Comparison of ENCODE assay signal across 2 cellular contexts in the genomic region with DNA sequence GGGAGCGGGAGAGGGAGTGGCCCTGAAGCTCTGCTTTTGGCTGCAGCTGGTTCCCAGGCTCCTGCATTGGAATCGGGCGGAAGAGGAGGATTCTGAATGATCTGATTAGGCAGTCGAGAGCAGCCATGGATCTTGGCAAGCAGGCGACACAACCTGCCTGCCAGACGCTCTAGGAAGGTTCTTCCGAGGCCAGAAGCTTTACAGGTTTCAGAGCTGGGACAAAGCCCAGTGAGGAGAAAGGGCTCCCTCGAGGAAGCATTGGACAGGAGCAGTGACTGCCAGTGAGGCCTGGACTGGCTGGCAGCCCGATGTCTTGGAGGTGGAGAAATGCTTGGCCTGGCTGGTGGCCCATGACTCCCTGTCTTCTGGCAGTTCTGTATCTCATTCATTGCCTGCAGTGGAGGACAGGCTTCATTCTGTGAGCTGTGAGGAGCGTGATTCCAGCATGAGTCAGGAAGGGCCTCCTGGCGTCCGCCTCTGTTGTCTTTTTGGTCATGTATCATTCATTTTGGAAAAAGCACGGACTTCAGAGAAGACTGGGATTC.
TF ChIP-seq lines count a peak whose summit lies in the region.

No MANE protein-coding gene starts in this region.

TF ChIP-seq in SK-N-SH treated with all-trans-retinoic acid at 6 μM for 48 hours, 23 proteins besides CTCF, POLR2A, EP300 and RAD21 (continued from another document):
- TF ChIP-seq, protein P1, sequence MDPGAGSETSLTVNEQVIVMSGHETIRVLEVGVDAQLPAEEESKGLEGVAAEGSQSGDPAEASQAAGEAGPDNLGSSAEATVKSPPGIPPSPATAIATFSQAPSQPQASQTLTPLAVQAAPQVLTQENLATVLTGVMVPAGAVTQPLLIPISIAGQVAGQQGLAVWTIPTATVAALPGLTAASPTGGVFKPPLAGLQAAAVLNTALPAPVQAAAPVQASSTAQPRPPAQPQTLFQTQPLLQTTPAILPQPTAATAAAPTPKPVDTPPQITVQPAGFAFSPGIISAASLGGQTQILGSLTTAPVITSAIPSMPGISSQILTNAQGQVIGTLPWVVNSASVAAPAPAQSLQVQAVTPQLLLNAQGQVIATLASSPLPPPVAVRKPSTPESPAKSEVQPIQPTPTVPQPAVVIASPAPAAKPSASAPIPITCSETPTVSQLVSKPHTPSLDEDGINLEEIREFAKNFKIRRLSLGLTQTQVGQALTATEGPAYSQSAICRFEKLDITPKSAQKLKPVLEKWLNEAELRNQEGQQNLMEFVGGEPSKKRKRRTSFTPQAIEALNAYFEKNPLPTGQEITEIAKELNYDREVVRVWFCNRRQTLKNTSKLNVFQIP (CRISPR knock-in tag; IDR thresholded peaks at IDR 0.05; ENCODE audit: borderline replicate concordance, low read depth), result peak; percentile 80; the same call in 1 of the 2 replicates
- TF ChIP-seq ZC3H10 (CRISPR knock-in tag; IDR thresholded peaks at IDR 0.05) (no peak), TOX (CRISPR knock-in tag; IDR thresholded peaks at IDR 0.05; ENCODE audit: borderline replicate concordance) (no peak), TCF4 (CRISPR knock-in tag; IDR thresholded peaks at IDR 0.05; ENCODE audit: borderline replicate concordance) (peak; percentile 83; the same call in 1 of the 2 replicates), ZFP3 (CRISPR knock-in tag; IDR thresholded peaks at IDR 0.05) (0 out of 2 replicates have a peak, but pooled peaks have one; percentile 39), ZNF70 (CRISPR knock-in tag; IDR thresholded peaks at IDR 0.05) (no peak), SNAI2 (CRISPR knock-in tag; IDR thresholded peaks at IDR 0.05) (no peak), ESRRG (CRISPR knock-in tag; IDR thresholded peaks at IDR 0.05) (no peak)
- TF ChIP-seq, protein P2, sequence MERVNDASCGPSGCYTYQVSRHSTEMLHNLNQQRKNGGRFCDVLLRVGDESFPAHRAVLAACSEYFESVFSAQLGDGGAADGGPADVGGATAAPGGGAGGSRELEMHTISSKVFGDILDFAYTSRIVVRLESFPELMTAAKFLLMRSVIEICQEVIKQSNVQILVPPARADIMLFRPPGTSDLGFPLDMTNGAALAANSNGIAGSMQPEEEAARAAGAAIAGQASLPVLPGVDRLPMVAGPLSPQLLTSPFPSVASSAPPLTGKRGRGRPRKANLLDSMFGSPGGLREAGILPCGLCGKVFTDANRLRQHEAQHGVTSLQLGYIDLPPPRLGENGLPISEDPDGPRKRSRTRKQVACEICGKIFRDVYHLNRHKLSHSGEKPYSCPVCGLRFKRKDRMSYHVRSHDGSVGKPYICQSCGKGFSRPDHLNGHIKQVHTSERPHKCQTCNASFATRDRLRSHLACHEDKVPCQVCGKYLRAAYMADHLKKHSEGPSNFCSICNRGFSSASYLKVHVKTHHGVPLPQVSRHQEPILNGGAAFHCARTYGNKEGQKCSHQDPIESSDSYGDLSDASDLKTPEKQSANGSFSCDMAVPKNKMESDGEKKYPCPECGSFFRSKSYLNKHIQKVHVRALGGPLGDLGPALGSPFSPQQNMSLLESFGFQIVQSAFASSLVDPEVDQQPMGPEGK (CRISPR knock-in tag; IDR thresholded peaks at IDR 0.05; ENCODE audit: borderline replicate concordance), result no peak
- TF ChIP-seq, protein P3, sequence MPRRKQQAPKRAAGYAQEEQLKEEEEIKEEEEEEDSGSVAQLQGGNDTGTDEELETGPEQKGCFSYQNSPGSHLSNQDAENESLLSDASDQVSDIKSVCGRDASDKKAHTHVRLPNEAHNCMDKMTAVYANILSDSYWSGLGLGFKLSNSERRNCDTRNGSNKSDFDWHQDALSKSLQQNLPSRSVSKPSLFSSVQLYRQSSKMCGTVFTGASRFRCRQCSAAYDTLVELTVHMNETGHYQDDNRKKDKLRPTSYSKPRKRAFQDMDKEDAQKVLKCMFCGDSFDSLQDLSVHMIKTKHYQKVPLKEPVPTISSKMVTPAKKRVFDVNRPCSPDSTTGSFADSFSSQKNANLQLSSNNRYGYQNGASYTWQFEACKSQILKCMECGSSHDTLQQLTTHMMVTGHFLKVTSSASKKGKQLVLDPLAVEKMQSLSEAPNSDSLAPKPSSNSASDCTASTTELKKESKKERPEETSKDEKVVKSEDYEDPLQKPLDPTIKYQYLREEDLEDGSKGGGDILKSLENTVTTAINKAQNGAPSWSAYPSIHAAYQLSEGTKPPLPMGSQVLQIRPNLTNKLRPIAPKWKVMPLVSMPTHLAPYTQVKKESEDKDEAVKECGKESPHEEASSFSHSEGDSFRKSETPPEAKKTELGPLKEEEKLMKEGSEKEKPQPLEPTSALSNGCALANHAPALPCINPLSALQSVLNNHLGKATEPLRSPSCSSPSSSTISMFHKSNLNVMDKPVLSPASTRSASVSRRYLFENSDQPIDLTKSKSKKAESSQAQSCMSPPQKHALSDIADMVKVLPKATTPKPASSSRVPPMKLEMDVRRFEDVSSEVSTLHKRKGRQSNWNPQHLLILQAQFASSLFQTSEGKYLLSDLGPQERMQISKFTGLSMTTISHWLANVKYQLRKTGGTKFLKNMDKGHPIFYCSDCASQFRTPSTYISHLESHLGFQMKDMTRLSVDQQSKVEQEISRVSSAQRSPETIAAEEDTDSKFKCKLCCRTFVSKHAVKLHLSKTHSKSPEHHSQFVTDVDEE (CRISPR knock-in tag; IDR thresholded peaks at IDR 0.05), result no peak

TF ChIP-seq in GM23338, 12 proteins besides CTCF, POLR2A, EP300 and RAD21 (continued from another document):
- TF ChIP-seq, protein P4, sequence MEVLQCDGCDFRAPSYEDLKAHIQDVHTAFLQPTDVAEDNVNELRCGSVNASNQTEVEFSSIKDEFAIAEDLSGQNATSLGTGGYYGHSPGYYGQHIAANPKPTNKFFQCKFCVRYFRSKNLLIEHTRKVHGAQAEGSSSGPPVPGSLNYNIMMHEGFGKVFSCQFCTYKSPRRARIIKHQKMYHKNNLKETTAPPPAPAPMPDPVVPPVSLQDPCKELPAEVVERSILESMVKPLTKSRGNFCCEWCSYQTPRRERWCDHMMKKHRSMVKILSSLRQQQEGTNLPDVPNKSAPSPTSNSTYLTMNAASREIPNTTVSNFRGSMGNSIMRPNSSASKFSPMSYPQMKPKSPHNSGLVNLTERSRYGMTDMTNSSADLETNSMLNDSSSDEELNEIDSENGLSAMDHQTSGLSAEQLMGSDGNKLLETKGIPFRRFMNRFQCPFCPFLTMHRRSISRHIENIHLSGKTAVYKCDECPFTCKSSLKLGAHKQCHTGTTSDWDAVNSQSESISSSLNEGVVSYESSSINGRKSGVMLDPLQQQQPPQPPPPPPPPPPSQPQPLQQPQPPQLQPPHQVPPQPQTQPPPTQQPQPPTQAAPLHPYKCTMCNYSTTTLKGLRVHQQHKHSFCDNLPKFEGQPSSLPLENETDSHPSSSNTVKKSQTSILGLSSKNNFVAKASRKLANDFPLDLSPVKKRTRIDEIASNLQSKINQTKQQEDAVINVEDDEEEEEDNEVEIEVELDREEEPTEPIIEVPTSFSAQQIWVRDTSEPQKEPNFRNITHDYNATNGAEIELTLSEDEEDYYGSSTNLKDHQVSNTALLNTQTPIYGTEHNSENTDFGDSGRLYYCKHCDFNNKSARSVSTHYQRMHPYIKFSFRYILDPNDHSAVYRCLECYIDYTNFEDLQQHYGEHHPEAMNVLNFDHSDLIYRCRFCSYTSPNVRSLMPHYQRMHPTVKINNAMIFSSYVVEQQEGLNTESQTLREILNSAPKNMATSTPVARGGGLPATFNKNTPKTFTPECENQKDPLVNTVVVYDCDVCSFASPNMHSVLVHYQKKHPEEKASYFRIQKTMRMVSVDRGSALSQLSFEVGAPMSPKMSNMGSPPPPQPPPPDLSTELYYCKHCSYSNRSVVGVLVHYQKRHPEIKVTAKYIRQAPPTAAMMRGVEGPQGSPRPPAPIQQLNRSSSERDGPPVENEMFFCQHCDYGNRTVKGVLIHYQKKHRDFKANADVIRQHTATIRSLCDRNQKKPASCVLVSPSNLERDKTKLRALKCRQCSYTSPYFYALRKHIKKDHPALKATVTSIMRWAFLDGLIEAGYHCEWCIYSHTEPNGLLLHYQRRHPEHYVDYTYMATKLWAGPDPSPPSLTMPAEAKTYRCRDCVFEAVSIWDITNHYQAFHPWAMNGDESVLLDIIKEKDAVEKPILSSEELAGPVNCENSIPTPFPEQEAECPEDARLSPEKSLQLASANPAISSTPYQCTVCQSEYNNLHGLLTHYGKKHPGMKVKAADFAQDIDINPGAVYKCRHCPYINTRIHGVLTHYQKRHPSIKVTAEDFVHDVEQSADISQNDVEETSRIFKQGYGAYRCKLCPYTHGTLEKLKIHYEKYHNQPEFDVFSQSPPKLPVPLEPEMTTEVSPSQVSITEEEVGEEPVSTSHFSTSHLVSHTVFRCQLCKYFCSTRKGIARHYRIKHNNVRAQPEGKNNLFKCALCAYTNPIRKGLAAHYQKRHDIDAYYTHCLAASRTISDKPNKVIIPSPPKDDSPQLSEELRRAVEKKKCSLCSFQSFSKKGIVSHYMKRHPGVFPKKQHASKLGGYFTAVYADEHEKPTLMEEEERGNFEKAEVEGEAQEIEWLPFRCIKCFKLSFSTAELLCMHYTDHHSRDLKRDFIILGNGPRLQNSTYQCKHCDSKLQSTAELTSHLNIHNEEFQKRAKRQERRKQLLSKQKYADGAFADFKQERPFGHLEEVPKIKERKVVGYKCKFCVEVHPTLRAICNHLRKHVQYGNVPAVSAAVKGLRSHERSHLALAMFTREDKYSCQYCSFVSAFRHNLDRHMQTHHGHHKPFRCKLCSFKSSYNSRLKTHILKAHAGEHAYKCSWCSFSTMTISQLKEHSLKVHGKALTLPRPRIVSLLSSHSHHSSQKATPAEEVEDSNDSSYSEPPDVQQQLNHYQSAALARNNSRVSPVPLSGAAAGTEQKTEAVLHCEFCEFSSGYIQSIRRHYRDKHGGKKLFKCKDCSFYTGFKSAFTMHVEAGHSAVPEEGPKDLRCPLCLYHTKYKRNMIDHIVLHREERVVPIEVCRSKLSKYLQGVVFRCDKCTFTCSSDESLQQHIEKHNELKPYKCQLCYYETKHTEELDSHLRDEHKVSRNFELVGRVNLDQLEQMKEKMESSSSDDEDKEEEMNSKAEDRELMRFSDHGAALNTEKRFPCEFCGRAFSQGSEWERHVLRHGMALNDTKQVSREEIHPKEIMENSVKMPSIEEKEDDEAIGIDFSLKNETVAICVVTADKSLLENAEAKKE (CRISPR knock-in tag; IDR thresholded peaks at IDR 0.05), result no peak
